Comparison of ENCODE assay signal across 16 cellular contexts in genomic region chr15:57690341-57690966, GRCh38. TPM values are rescaled to one million over a fixed set of nuclear protein-coding genes. Genes with fewer than 3 reads are reported as not detected.
DNase-seq lines count a peak whose midpoint lies in the region; ATAC-seq and TF ChIP-seq lines count a peak whose summit lies in the region.
"Had no signal": no experiment of that assay in that cellular context is flagged by ENCODE, and none has a peak within 500 bp of the region (broad histone marks: within the 10 kb centered on the region; RNA-seq: fewer than 3 reads in every experiment).

No MANE protein-coding gene starts in this region.

- H3K4me1 ChIP-seq in gastroesophageal sphincter (peaks cover 0 to 17% (median 2%) of the 10 kb centered on the region in 3 donors), thoracic aorta (ENCODE audit: control insufficient read depth in 1 of 2, low read depth in 2 of 2) (peaks cover 24 to 56% of the 10 kb centered on the region in 2 donors)

- no peaks in the 10 kb centered on the region for H3K36me3 ChIP-seq in gastroesophageal sphincter
- no peaks in the 10 kb centered on the region for H3K36me3 ChIP-seq in thoracic aorta
- H3K36me3 ChIP-seq: MG63 had no signal

- ATAC-seq in gastroesophageal sphincter = peak; percentile 31
- ATAC-seq in left lobe of liver = peak; percentile 17
- no peak for ATAC-seq in thoracic aorta (ENCODE audit: insufficient number of reproducible peaks, low FRiP score, low read depth)

- POLR2A ChIA-PET in RWPE1 (lab: Yijun Ruan, JAX; ENCODE audit: low non-redundant PET) = no interaction called here

- DNase-seq in RWPE1 (ENCODE audit: low spot score) (no peak), left lobe of liver (ENCODE audit: low spot score) (no peak), thoracic aorta (ENCODE audit: low spot score) (no peak), GM10266 (ENCODE audit: extremely low spot score) (no peak), SK-N-DZ (ENCODE audit: low spot score) (no peak)
- no peak for DNase-seq in activated CD4-positive, alpha-beta T cell treated with anti-CD3 and anti-CD28 coated beads, Interleukin-2, amount 50 U/mL, for 4 hours
- no peak for DNase-seq in activated CD8-positive, alpha-beta memory T cell treated with anti-CD3 and anti-CD28 coated beads, Interleukin-2, amount 50 U/mL, for 48 hours
- DNase-seq: C1 segment of cervical spinal cord, IMR-90, Karpas-422, MG63, NCI-H1092 treated with DMSO at 0.1 percent for 48 hours, NCI-H2081 treated with DMSO at 0.1 percent for 48 hours, NCI-H524, PC-9 had no signal

- TF ChIP-seq CTCF in RWPE1 (conservative IDR thresholded peaks at IDR 0.05; ENCODE audit: low read depth) (no peak), gastroesophageal sphincter (IDR thresholded peaks at IDR 0.05) (no peak), thoracic aorta (IDR thresholded peaks at IDR 0.05) (no peak), GM10266 (IDR thresholded peaks at IDR 0.05; ENCODE audit: control insufficient read depth, insufficient read depth, low read depth, missing control alignments) (no peak)

- CTCF ChIA-PET in RWPE1 (lab: Yijun Ruan, JAX) = no interaction called here

- TF ChIP-seq POLR2A in gastroesophageal sphincter (IDR thresholded peaks at IDR 0.05) = no peak

- WGBS in gastroesophageal sphincter (ENCODE audit: low coverage in 1 of 2), 2 donors = 90% methylated on average over 2 of the region's 6 CpGs; no CpG with 5 or more reads in 1 of the 2 donors

- no peak for TF ChIP-seq EP300 in gastroesophageal sphincter (IDR thresholded peaks at IDR 0.05)

- peak overlapping the region; percentile 19 for H3K27ac ChIP-seq in RWPE1
- peak overlapping the region in 2 of 4 donors; percentile 4 to 14 for H3K27ac ChIP-seq in gastroesophageal sphincter
- peak overlapping the region; percentile 60 to 90 for H3K27ac ChIP-seq in thoracic aorta
- H3K27ac ChIP-seq: PC-9 had no signal

- H3K27me3 ChIP-seq in gastroesophageal sphincter (no peaks in the 10 kb centered on the region), thoracic aorta (replicated peaks; ENCODE audit: insufficient read depth) (no peaks in the 10 kb centered on the region)
- H3K27me3 ChIP-seq: MG63 had no signal

- H3K4me3 ChIP-seq in gastroesophageal sphincter (no peak overlapping the region), thoracic aorta (no peak overlapping the region)
- H3K4me3 ChIP-seq: MG63, PC-9 had no signal

- H3K9me3 ChIP-seq in gastroesophageal sphincter (no peaks in the 10 kb centered on the region), thoracic aorta (no peaks in the 10 kb centered on the region)
- H3K9me3 ChIP-seq: MG63 had no signal

RNA-seq across cellular contexts. Expression of gene POLR2M, which starts 16.1 kb away (rescaled TPM):
- total RNA-seq in gastroesophageal sphincter = 10 to 100 TPM; 47.3 to 80.5 (median 59.0) TPM
- 21.3 TPM for total RNA-seq in left lobe of liver
- total RNA-seq in thoracic aorta = 100 to 1,000 TPM in 1 of 2 donors, 10 to 100 TPM in 1; 90.2 to 199 TPM
- 46.8 and 941 TPM in 2 replicates for polyA plus RNA-seq in SK-N-DZ (2014; cell fraction: cytosol; rRNA removed)
- polyA plus RNA-seq in SK-N-DZ (2014; cell fraction: nucleus; rRNA removed) = 17.1 and 20.6 TPM in 2 replicates
